8 cellular contexts compared by ENCODE assay signal in genomic region chr12:30695327-30696102, GRCh38. TPM values are rescaled to one million over a fixed set of nuclear protein-coding genes. Genes with fewer than 3 reads are reported as not detected.
DNase-seq lines count a peak whose midpoint lies in the region; ATAC-seq and TF ChIP-seq lines count a peak whose summit lies in the region.

Gene IPO8 (minus strand): TSS chr12:30695869. CDS start chr12:30695647, 222 bp downstream.

- H2BK15ac ChIP-seq in IMR-90 (ENCODE audit: low read depth, low read length), result peak within 1 kb of the TSS; percentile 95; the same call in 2 of the 3 replicates

- H4K20me1 ChIP-seq in IMR-90 (ENCODE audit: insufficient read depth, low read length) (peaks cover 4% of the 10 kb centered on the region; the same call in 1 of the 2 replicates), OCI-LY7 (ENCODE audit: insufficient read depth, low read length) (no peaks in the 10 kb centered on the region)

- H3K14ac ChIP-seq in IMR-90 (replicated peaks; ENCODE audit: low read depth, low read length), result peak within 1 kb of the TSS; percentile 88

- peak within 1 kb of the TSS; percentile 90 for H3K18ac ChIP-seq in IMR-90 (ENCODE audit: low read depth, low read length)

- TF ChIP-seq CTCF in IMR-90 (conservative IDR thresholded peaks at IDR 0.05; ENCODE audit: low read depth, low read length), result peak; percentile 23; the same call in 1 of the 2 replicates
- peak; percentile 69 for TF ChIP-seq CTCF in OCI-LY7 (conservative IDR thresholded peaks at IDR 0.05; ENCODE audit: low read length)

- POLR2A ChIA-PET in IMR-90 (lab: Charles Lee; ENCODE audit: unreplicated experiment) (interaction anchor here (0.6 kb wide), 1 partner anchor 1819 kb away, joined by 20 read pairs; no protein-coding TSS in a partner anchor), OCI-LY7 (lab: Charles Lee) (interaction anchor here (0.6 to 4.7 kb wide), 13 partner anchors 10 to 1853 kb away, joined by 3 to 30 read pairs (median 4); no protein-coding TSS in a partner anchor)

- H3K9me3 ChIP-seq in IMR-90 (ENCODE audit: control insufficient read depth, insufficient read depth, low read length) (no peaks in the 10 kb centered on the region), OCI-LY7 (ENCODE audit: low read length) (no peaks in the 10 kb centered on the region), mononuclear cell (ENCODE audit: low read depth, low read length) (no peaks in the 10 kb centered on the region)

- WGBS in IMR-90 (ENCODE audit: extremely low coverage in 2 of 2, insufficient read length in 1 of 2), 2 experiments, result 0% methylated on average over 16 of the region's 68 CpGs; no CpG with 5 or more reads in 1 of the 2 experiments

- H3K4me3 ChIP-seq in IMR-90 (ENCODE audit: insufficient read depth, low read depth, low read length), result peak within 1 kb of the TSS; percentile 100
- H3K4me3 ChIP-seq in OCI-LY7 (ENCODE audit: low read depth, low read length, poor library complexity, severe bottlenecking), result peak within 1 kb of the TSS; percentile 80
- H3K4me3 ChIP-seq in mononuclear cell (ENCODE audit: low read length), result peak within 1 kb of the TSS; percentile 96

- H3K9ac ChIP-seq in IMR-90 (ENCODE audit: low read depth, low read length), result peak within 1 kb of the TSS; percentile 88

- H3K36me3 ChIP-seq in IMR-90 (ENCODE audit: control insufficient read depth, insufficient read depth, low read length) (no peaks in the 10 kb centered on the region), OCI-LY7 (ENCODE audit: insufficient read depth, low read length) (no peaks in the 10 kb centered on the region)

- TF ChIP-seq POLR2A in IMR-90 (IDR thresholded peaks at IDR 0.05; ENCODE audit: low read depth, low read length), result no peak; the same call in 1 of the 2 replicates

- peak within 1 kb of the TSS; percentile 77 for H3K4ac ChIP-seq in IMR-90 (ENCODE audit: low read depth, low read length)

- peak within 1 kb of the TSS; percentile 63 for H2BK5ac ChIP-seq in IMR-90 (ENCODE audit: low read depth, low read length, poor library complexity, severe bottlenecking)

- in situ Hi-C loops in IMR-90 (cut with MboI; ENCODE audit: low sequenced_read_pairs), result no loop called here

- H2BK20ac ChIP-seq in IMR-90 (ENCODE audit: low read depth, low read length), result no peak within 1 kb of the TSS

- H4K91ac ChIP-seq in IMR-90 (ENCODE audit: insufficient read depth, low read depth, low read length), result peak within 1 kb of the TSS; percentile 94

- peak within 1 kb of the TSS; percentile 99 to 100 for H4K8ac ChIP-seq in IMR-90 (ENCODE audit: low read depth in 2 of 2, low read length in 2 of 2)

- peak within 1 kb of the TSS; percentile 98 for H4K5ac ChIP-seq in IMR-90 (ENCODE audit: low read depth, low read length)

- H3K27me3 ChIP-seq in IMR-90 (ENCODE audit: control insufficient read depth, insufficient read depth, low read length), result no peaks in the 10 kb centered on the region
- no peaks in the 10 kb centered on the region for H3K27me3 ChIP-seq in mononuclear cell (ENCODE audit: insufficient read depth, low read length)

- CTCF ChIA-PET in IMR-90 (lab: Yijun Ruan, JAX), result interaction anchor here (0.7 to 1.6 kb wide), 3 partner anchors 23 to 887 kb away, joined by 3 read pairs; no protein-coding TSS in a partner anchor
- CTCF ChIA-PET in OCI-LY7 (lab: Charles Lee; ENCODE audit: unreplicated experiment), result interaction anchor here (0.7 to 1.2 kb wide), 2 partner anchors 24 to 337 kb away, joined by 3 to 10 read pairs; no protein-coding TSS in a partner anchor

- peak; percentile 78 for ATAC-seq in GM21528 (IDR thresholded peaks at IDR 0.05; ENCODE audit: low FRiP score, unreplicated experiment)
- peak; percentile 91 for ATAC-seq in IMR-90 (ENCODE audit: low read depth)

- DNase-seq in DMS153 (lab: John Stamatoyannopoulos, UW) (peak; percentile 88), IMR-90 (peak; percentile 89), OCI-LY7 (ENCODE audit: low spot score) (peak; percentile 92), activated T-cell treated with anti-CD3 and anti-CD28 coated beads for 24 hours (ENCODE audit: low read depth) (peak; percentile 80), epidermal melanocyte (ENCODE audit: insufficient read length, low spot score) (peak; percentile 87)
- DNase-seq in stimulated activated CD8-positive, alpha-beta memory T cell treated with anti-CD3 and anti-CD28 coated beads, Interleukin-4, amount 100 ng/mL, for 24 hours (ENCODE audit: low read depth), result peak; percentile 81

- H2AK5ac ChIP-seq in IMR-90 (ENCODE audit: low read depth, low read length), result peak within 1 kb of the TSS; percentile 72

- BruUV-seq in IMR-90 (replicated peaks; lab: Mats Ljungman, UMichigan), result no TSS peak
- BruUV-seq in OCI-LY7 (replicated peaks; lab: Mats Ljungman, UMichigan), result TSS peak; percentile 59

- no peaks in the 10 kb centered on the region for H3K9me2 ChIP-seq in OCI-LY7 (ENCODE audit: insufficient read depth, low read length)

- H3K23ac ChIP-seq in IMR-90 (ENCODE audit: low read depth, low read length), result peak within 1 kb of the TSS; percentile 89

- H2AFZ ChIP-seq in IMR-90 (replicated peaks; ENCODE audit: low read length, poor library complexity) (peak within 1 kb of the TSS; percentile 98), OCI-LY7 (ENCODE audit: low read length) (peak within 1 kb of the TSS; percentile 100)

- peaks cover 18 to 38% of the 10 kb centered on the region in 2 experiments; a peak in 3 of 4 replicates for H3K79me1 ChIP-seq in IMR-90 (ENCODE audit: low read depth in 1 of 2, low read length in 2 of 2)

- H3K79me2 ChIP-seq in OCI-LY7 (ENCODE audit: insufficient read depth, low read depth, low read length), result peaks cover 40% of the 10 kb centered on the region; the same call in 1 of the 2 replicates

- intact Hi-C loops in IMR-90 (cut with micrococcal nuclease) (loop anchor here (1.0 to 2.0 kb wide), 2 partner anchors 59 to 101 kb away; partner anchors contain the start of gene CAPRIN2), OCI-LY7 (cut with micrococcal nuclease; ENCODE audit: unreplicated experiment) (loop anchor here (1.0 kb wide), 1 partner anchor 60 kb away; no protein-coding TSS in a partner anchor)

- peak within 1 kb of the TSS; percentile 88 for H2AK9ac ChIP-seq in IMR-90 (replicated peaks; ENCODE audit: low read depth, low read length, poor library complexity)

- peaks cover 6% of the 10 kb centered on the region for H3K4me1 ChIP-seq in IMR-90 (ENCODE audit: control insufficient read depth, insufficient read depth, low read length)
- H3K4me1 ChIP-seq in OCI-LY7 (ENCODE audit: insufficient read depth, low read length, poor library complexity, severe bottlenecking), result peaks cover 23% of the 10 kb centered on the region
- peaks cover 33% of the 10 kb centered on the region for H3K4me1 ChIP-seq in mononuclear cell (ENCODE audit: insufficient read depth, low read length)

- peak within 1 kb of the TSS; percentile 85 for H2BK120ac ChIP-seq in IMR-90 (ENCODE audit: low read depth, low read length)

- H3K27ac ChIP-seq in IMR-90 (ENCODE audit: insufficient read depth, low read length), result peak within 1 kb of the TSS; percentile 77
- peak within 1 kb of the TSS; percentile 16 for H3K27ac ChIP-seq in OCI-LY7 (ENCODE audit: low read depth, low read length, poor library complexity, severe bottlenecking)

- peak within 1 kb of the TSS; percentile 89 for H3K56ac ChIP-seq in IMR-90 (ENCODE audit: extremely low read depth, insufficient read depth, low read length)

- dilution Hi-C loops in IMR-90 (cut with HindIII; ENCODE audit: low sequenced_read_pairs, unreplicated experiment), result no loop called here

- H3K9me1 ChIP-seq in IMR-90 (ENCODE audit: insufficient read depth, low read length), result peaks cover 10% of the 10 kb centered on the region

- H3K4me2 ChIP-seq in IMR-90 (ENCODE audit: low read depth, low read length), result peak within 1 kb of the TSS; percentile 99
- peak within 1 kb of the TSS; percentile 80 for H3K4me2 ChIP-seq in OCI-LY7 (ENCODE audit: low read length)

- TF ChIP-seq RAD21 in IMR-90 (IDR thresholded peaks at IDR 0.05; ENCODE audit: low read length), result 0 out of 2 replicates have a peak, but pooled peaks have one; percentile 3

TF ChIP-seq in IMR-90, 13 proteins besides CTCF, POLR2A, EP300 and RAD21:
- TF ChIP-seq MAZ (IDR thresholded peaks at IDR 0.05; ENCODE audit: borderline replicate concordance, low read depth, low read length) (peak; percentile 64; the same call in 1 of the 2 replicates), BHLHE40 (IDR thresholded peaks at IDR 0.05; ENCODE audit: low read depth, low read length) (no peak)

RNA-seq across cellular contexts. Expression of gene IPO8, which starts in this region (rescaled TPM):
- total RNA-seq in IMR-90 (2012; rRNA removed), result 31.5 and 31.9 TPM in 2 replicates
- polyA plus RNA-seq in IMR-90 (2012; rRNA removed), result 7.1 and 11.1 TPM in 2 replicates
- polyA plus RNA-seq in IMR-90 (2012; cell fraction: cytosol; rRNA removed), result 1.6 and 2.2 TPM in 2 replicates
- polyA plus RNA-seq in IMR-90 (2012; cell fraction: nucleus; rRNA removed; ENCODE audit: low replicate concordance), result 2.3 and 9.6 TPM in 2 replicates
- total RNA-seq in OCI-LY7 (2014; rRNA removed; shearing (Covaris generic)), result 14.7 and 23.9 TPM in 2 replicates
- 41.6 and 47.8 TPM in 2 replicates for total RNA-seq in OCI-LY7 (2022)
- 13.7 TPM for total RNA-seq in mononuclear cell

Comparison
In these comparisons a context has a peak if more than half of its experiments do, and no peak if none do; other contexts are left out.
1. Peak in every context shown above with its lines: DNase-seq, ATAC-seq, H3K4me3 ChIP-seq and H3K27ac ChIP-seq.